ENCODE assay signal across 7 cellular contexts in the genomic region with DNA sequence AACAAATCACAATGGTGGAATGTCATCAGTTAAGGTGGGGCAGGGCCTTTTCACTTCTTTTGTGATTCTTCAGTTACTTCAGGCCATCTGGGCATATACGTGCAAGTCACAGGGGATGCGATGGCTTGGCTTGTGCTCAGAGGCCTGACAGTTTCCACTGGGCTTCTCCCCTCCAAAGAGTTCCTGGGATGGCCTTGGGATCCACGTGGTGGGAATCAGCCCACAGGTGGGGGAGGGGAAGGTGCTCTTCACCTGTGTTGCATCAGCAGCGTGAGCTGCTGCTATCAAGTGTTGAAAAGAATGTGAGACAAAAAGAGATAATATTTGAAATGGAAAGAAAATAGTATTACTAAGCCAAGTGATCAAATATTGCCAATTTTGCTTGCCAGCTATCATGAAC.
DNase-seq lines count a peak whose midpoint lies in the region; ATAC-seq, FAIRE-seq and TF ChIP-seq lines count a peak whose summit lies in the region.
"Not testable (repeated sequence)": the region's sequence is repeated elsewhere in the genome, so short reads cannot be mapped to it uniquely, and the experiment has no call there.

No MANE protein-coding gene starts in this region.

- H4K20me1 ChIP-seq in GM23338 (replicated peaks; ENCODE audit: insufficient read depth); hepatocyte (ENCODE audit: insufficient read depth, poor library complexity, severe bottlenecking): not testable (repeated sequence)

- DNase-seq in GM23338 (ENCODE audit: low spot score) (peak; percentile 62), MG63 (peak; percentile 11), Right ventricle myocardium superior (peak; percentile 74), hepatocyte (ENCODE audit: low spot score) (peak; percentile 74), pancreas (peak in 3 of 6 donors; percentile 38 to 58 (median 41))
- DNase-seq in brain microvascular endothelial cell, right lobe of liver: not testable (repeated sequence)

- H3K9me3 Mint-ChIP-seq in GM23338: not testable (repeated sequence)

- 55% methylated on average over 4 of the region's 4 CpGs for WGBS in hepatocyte (ENCODE audit: low lambda C conversion rate, missing lambda C conversion rate)
- 38% methylated on average over 4 of the region's 4 CpGs for WGBS in right lobe of liver (ENCODE audit: insufficient coverage, low coverage, low lambda C conversion rate, missing lambda C conversion rate)
- WGBS in pancreas, 2 donors: 25 to 40% methylated on average over 4 of the region's 4 CpGs

- not testable (repeated sequence) for H2AFZ ChIP-seq in GM23338, hepatocyte

- H3K27ac ChIP-seq in GM23338 (ENCODE audit: low read depth) (peak overlapping the region; percentile 92), brain microvascular endothelial cell (peak overlapping the region; percentile 56), hepatocyte (peak overlapping the region; percentile 71), pancreas (peak overlapping the region in 3 of 4 donors; percentile 49 to 56 (median 56))
- not testable (repeated sequence) for H3K27ac ChIP-seq in right lobe of liver

- H3K27me3 ChIP-seq in GM23338 (ENCODE audit: insufficient read depth); MG63; brain microvascular endothelial cell (replicated peaks); hepatocyte; right lobe of liver; pancreas: not testable (repeated sequence)

- H3K4me2 ChIP-seq in GM23338: peak overlapping the region; percentile 47
- not testable (repeated sequence) for H3K4me2 ChIP-seq in hepatocyte

- not testable (repeated sequence) for H3K9me2 ChIP-seq in GM23338 (ENCODE audit: insufficient read depth); hepatocyte (replicated peaks; ENCODE audit: insufficient read depth)

- H3K79me2 ChIP-seq in GM23338 (replicated peaks; ENCODE audit: insufficient read depth); hepatocyte: not testable (repeated sequence)

- not testable (repeated sequence) for H3K36me3 Mint-ChIP-seq in GM23338 (ENCODE audit: low read depth)

- peak overlapping the region; percentile 90 for H3K27ac Mint-ChIP-seq in GM23338

- not testable (repeated sequence) for H3K36me3 ChIP-seq in GM23338 (ENCODE audit: insufficient read depth); MG63; brain microvascular endothelial cell (replicated peaks); hepatocyte (replicated peaks; ENCODE audit: insufficient read depth, low read depth); right lobe of liver; pancreas

- in situ Hi-C loops in brain microvascular endothelial cell (cut with HindIII; ENCODE audit: low pct_ligation_motif_present, low sequenced_read_pairs): not testable (repeated sequence)

- H3K9me3 ChIP-seq in MG63; hepatocyte (ENCODE audit: low read depth); right lobe of liver; pancreas: not testable (repeated sequence)

- H3K4me1 Mint-ChIP-seq in GM23338: peaks cover 54% of the 10 kb centered on the region

- intact Hi-C loops in Right ventricle myocardium superior (cut with DNase I): loop anchor here (10.0 kb wide), 1 partner anchor 147 kb away; no protein-coding TSS in a partner anchor
- intact Hi-C loops in right lobe of liver (cut with DNase I); pancreas (cut with DNase I): not testable (repeated sequence)

- FAIRE-seq in pancreas (lab: Jason Lieb, UNC): not testable (repeated sequence)

- not testable (repeated sequence) for H3F3A ChIP-seq in GM23338 (replicated peaks; ENCODE audit: low read depth)

- not testable (repeated sequence) for H3K4me3 ChIP-seq in GM23338; MG63; brain microvascular endothelial cell (ENCODE audit: low read depth, low read length); hepatocyte; right lobe of liver; pancreas

- H3K4me3 Mint-ChIP-seq in GM23338: not testable (repeated sequence)

- TF ChIP-seq CTCF in GM23338 (conservative IDR thresholded peaks at IDR 0.05; ENCODE audit: low read depth in 2 of 2); brain microvascular endothelial cell (IDR thresholded peaks at IDR 0.05; ENCODE audit: low read depth, low read length, missing control alignments); hepatocyte (IDR thresholded peaks at IDR 0.05; ENCODE audit: poor library complexity); right lobe of liver (IDR thresholded peaks at IDR 0.05); pancreas (IDR thresholded peaks at IDR 0.05): not testable (repeated sequence)

- peaks cover 12% of the 10 kb centered on the region for H3K27me3 Mint-ChIP-seq in GM23338 (ENCODE audit: insufficient read depth, low read depth, poor library complexity)

- not testable (repeated sequence) for TF ChIP-seq POLR2A in right lobe of liver (IDR thresholded peaks at IDR 0.05)

- ATAC-seq in GM23338 (peak; percentile 9; the same call in 2 of the 3 replicates), Right ventricle myocardium superior (ENCODE audit: poor library complexity) (peak; percentile 81), right lobe of liver (peak in 3 of 4 donors; percentile 22 to 51 (median 40)), pancreas (peak; percentile 34 to 46 (median 36))

- H3K4me1 ChIP-seq in GM23338 (ENCODE audit: insufficient read depth): peaks cover 38% of the 10 kb centered on the region
- peaks cover 33% of the 10 kb centered on the region for H3K4me1 ChIP-seq in hepatocyte (ENCODE audit: insufficient read depth)
- not testable (repeated sequence) for H3K4me1 ChIP-seq in right lobe of liver
- H3K4me1 ChIP-seq in pancreas: peaks cover 33 to 51% (median 49%) of the 10 kb centered on the region in 3 donors

TF ChIP-seq in GM23338, 12 proteins besides CTCF, POLR2A, EP300 and RAD21:
- TF ChIP-seq CREB1 (CRISPR knock-in tag; IDR thresholded peaks at IDR 0.05; ENCODE audit: low read depth): 0 out of 2 replicates have a peak, but pooled peaks have one; percentile 9

Comparison
In these comparisons a context has a peak if more than half of its experiments do, and no peak if none do; other contexts are left out.
1. ATAC-seq: peak in every context shown above with its lines; median percentile 81 in Right ventricle myocardium superior; 40 in right lobe of liver; 36 in pancreas; 9 in GM23338.